Comparison of ENCODE assay signal across 9 cellular contexts in the genomic region with DNA sequence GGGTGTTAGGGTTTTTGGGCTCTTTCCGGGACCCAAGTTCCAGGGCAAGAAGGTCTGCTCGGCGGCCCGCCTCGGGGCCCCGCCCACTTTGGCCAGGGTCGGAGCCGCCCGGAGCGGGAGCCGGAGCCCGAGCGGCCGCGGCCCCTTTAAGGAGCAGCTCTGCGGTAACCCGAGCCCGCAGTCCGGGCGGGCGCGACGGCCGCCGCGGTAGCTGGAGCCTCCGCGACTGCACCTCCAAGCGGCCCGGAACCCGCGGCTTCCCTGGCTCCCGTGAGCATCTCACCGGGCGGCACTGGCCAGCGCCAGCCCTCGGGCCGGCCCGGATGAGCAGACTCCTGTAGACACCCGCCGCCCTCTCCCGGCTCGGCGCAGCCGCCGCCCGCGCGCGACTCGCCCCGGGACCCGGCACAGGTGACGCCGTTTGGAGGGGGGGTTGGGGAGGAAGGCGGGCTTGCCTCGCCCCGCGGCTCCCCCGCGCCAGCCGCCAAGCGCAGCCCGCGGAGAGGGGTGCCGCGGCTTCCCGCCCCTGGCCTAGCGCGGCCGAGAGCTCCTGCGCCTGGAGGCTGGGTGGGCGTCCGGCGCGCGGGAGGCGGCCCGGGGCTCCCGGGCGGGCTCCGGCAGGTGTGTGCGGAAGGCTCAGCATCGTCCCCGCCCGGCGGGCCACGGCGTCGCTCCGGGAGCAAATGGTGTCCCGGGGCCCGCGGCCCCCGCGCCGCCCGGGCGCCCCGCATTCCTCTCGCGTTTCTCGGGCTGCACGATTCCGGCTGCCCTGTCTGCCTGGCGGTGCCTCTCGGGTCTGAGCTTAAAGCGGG. TPM values are rescaled to one million over a fixed set of nuclear protein-coding genes. Genes with fewer than 3 reads are reported as not detected.
DNase-seq lines count a peak whose midpoint lies in the region; ATAC-seq, FAIRE-seq and TF ChIP-seq lines count a peak whose summit lies in the region.
"Had no signal": no experiment of that assay in that cellular context is flagged by ENCODE, and none has a peak within 500 bp of the region (broad histone marks: within the 10 kb centered on the region; RNA-seq: fewer than 3 reads in every experiment).

A gene with protein sequence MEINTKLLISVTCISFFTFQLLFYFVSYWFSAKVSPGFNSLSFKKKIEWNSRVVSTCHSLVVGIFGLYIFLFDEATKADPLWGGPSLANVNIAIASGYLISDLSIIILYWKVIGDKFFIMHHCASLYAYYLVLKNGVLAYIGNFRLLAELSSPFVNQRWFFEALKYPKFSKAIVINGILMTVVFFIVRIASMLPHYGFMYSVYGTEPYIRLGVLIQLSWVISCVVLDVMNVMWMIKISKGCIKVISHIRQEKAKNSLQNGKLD (plus strand): TSS at position 149 of the 812 bp plus-strand sequence. CDS start 26,547 bp downstream, outside the sequence.

- H3K9me3 ChIP-seq in H1 (ENCODE audit: insufficient read depth in 2 of 2, low read depth in 1 of 2, low read length in 1 of 2), result no peaks in the 10 kb centered on the region

- no peak for FAIRE-seq in H1 (lab: Jason Lieb, UNC)
- FAIRE-seq: A204.1 had no signal

- H3K23ac ChIP-seq in H1 (ENCODE audit: insufficient read length), result no peak within 1 kb of the TSS

- peak within 1 kb of the TSS; percentile 6 to 93 for H3K4me2 ChIP-seq in H1 (ENCODE audit: insufficient read depth in 1 of 2, low read depth in 2 of 2, low read length in 2 of 2)

- H3K36me3 ChIP-seq in H1 (ENCODE audit: control insufficient read depth in 2 of 4, insufficient read depth in 4 of 4, low read length in 3 of 4), result no peaks in the 10 kb centered on the region

- H2BK12ac ChIP-seq in H1 (ENCODE audit: low read depth, low read length), result no peak within 1 kb of the TSS

- peaks cover 0 to 2% of the 10 kb centered on the region in 2 experiments for H4K20me1 ChIP-seq in H1 (replicated peaks in 1 of 2; ENCODE audit: control insufficient read depth in 1 of 2, insufficient read depth in 2 of 2, low read length in 2 of 2)

- H2BK120ac ChIP-seq in H1 (replicated peaks; ENCODE audit: low read depth, low read length), result no peak within 1 kb of the TSS

- peaks cover 0 to 4% (median 2%) of the 10 kb centered on the region in 4 experiments; a peak in 3 of 7 replicates for H3K27me3 ChIP-seq in H1 (replicated peaks in 1 of 4; ENCODE audit: control insufficient read depth in 3 of 4, extremely low read depth in 1 of 4, insufficient read depth in 3 of 4, low read length in 3 of 4)

- H3K18ac ChIP-seq in H1 (ENCODE audit: extremely low read depth, low read length), result peak within 1 kb of the TSS; percentile 24; the same call in 1 of the 2 replicates

- ATAC-seq in HG02885 (IDR thresholded peaks at IDR 0.05; ENCODE audit: poor library complexity, unreplicated experiment), result peak; percentile 68
- ATAC-seq in stimulated activated naive CD8-positive, alpha-beta T cell treated with anti-CD3 and anti-CD28 coated beads, Interleukin-15, Interleukin-2, amounts not matched to agents 100 U/mL and 50 U/mL, for 24 hours, result peak; percentile 52

- H3K4me1 Mint-ChIP-seq in activated CD4-positive, alpha-beta memory T cell treated with anti-CD3 and anti-CD28 coated beads, Interleukin-2, amount 10 ng/mL, durations not matched to agents 7 days and 5 days, result peaks cover 9% of the 10 kb centered on the region

- POLR2A ChIA-PET in activated CD4-positive, alpha-beta memory T cell treated with anti-CD3 and anti-CD28 coated beads, Interleukin-2, amount 10 ng/mL, durations not matched to agents 7 days and 5 days (lab: Charles Lee), result interaction anchor here (1.5 kb wide), 1 partner anchor 44 kb away, joined by 3 read pairs; the partner anchor contains the start of gene ALG14
- POLR2A ChIA-PET in H1 (lab: Charles Lee; ENCODE audit: partially characterized antibody), result interaction anchor here (0.8 to 1.8 kb wide), 9 partner anchors 9 to 117 kb away, joined by 3 to 9 read pairs (median 3); partner anchors contain the start of genes ALG14 and RWDD3

- peak within 1 kb of the TSS; percentile 79; the same call in 1 of the 2 replicates for H4K8ac ChIP-seq in H1 (ENCODE audit: extremely low read depth, insufficient read depth, low read length)

- no peak for TF ChIP-seq EP300 in H1 (IDR thresholded peaks at IDR 0.05; ENCODE audit: borderline replicate concordance in 1 of 2, low read depth in 2 of 2, low read length in 2 of 2)

- no peaks in the 10 kb centered on the region; a peak in 1 of 7 replicates for H3K4me1 ChIP-seq in H1 (replicated peaks in 1 of 4; ENCODE audit: control insufficient read depth in 3 of 4, insufficient read depth in 4 of 4, low read length in 3 of 4)

- TF ChIP-seq CTCF in H1 (IDR thresholded peaks at IDR 0.05; ENCODE audit: control extremely low read depth in 1 of 3, insufficient read depth in 1 of 3, low read depth in 1 of 3, low read length in 3 of 3), result no peak

- no peak within 1 kb of the TSS for H3K27ac ChIP-seq in H1 (ENCODE audit: low read depth, low read length)

- no peaks in the 10 kb centered on the region for H3K36me3 Mint-ChIP-seq in activated CD4-positive, alpha-beta memory T cell treated with anti-CD3 and anti-CD28 coated beads, Interleukin-2, amount 10 ng/mL, durations not matched to agents 7 days and 5 days (ENCODE audit: low read depth)

- H3K23me2 ChIP-seq in H1 (ENCODE audit: low read depth, low read length), result peaks cover 4% of the 10 kb centered on the region; the same call in 1 of the 2 replicates

- no peak within 1 kb of the TSS for H3K14ac ChIP-seq in H1 (ENCODE audit: insufficient read length)

- no peaks in the 10 kb centered on the region for H3K79me2 ChIP-seq in H1 (ENCODE audit: control insufficient read depth in 1 of 2, insufficient read depth in 2 of 2, low read length in 2 of 2)

- TF ChIP-seq POLR2A in H1 (IDR thresholded peaks at IDR 0.05; ENCODE audit: control extremely low read depth in 1 of 2, low read depth in 2 of 2, low read length in 2 of 2), result peak in 1 of 2 experiments; percentile 63; a peak in 1 of 3 replicates

- H3K79me1 ChIP-seq in H1 (ENCODE audit: low read depth, low read length), result no peaks in the 10 kb centered on the region

- H2BK20ac ChIP-seq in H1 (ENCODE audit: low read length), result no peak within 1 kb of the TSS

- no peaks in the 10 kb centered on the region for H3K9me3 Mint-ChIP-seq in activated CD4-positive, alpha-beta memory T cell treated with anti-CD3 and anti-CD28 coated beads, Interleukin-2, amount 10 ng/mL, durations not matched to agents 7 days and 5 days

- H2BK5ac ChIP-seq in H1 (ENCODE audit: low read depth, low read length), result no peak within 1 kb of the TSS

- no peak within 1 kb of the TSS for H3K4ac ChIP-seq in H1 (replicated peaks; ENCODE audit: insufficient read length, low read depth, low read length)

- H4K5ac ChIP-seq in H1 (ENCODE audit: insufficient read length, low read depth, low read length), result no peak within 1 kb of the TSS

- no peak within 1 kb of the TSS for H3K56ac ChIP-seq in H1 (replicated peaks; ENCODE audit: insufficient read length, low read depth, low read length)

- no peak; a peak in 1 of 4 replicates for TF ChIP-seq RAD21 in H1 (IDR thresholded peaks at IDR 0.05 in 1 of 2, conservative IDR thresholded peaks at IDR 0.05 in 1 of 2; ENCODE audit: low read depth in 2 of 2, low read length in 2 of 2)

- no peak within 1 kb of the TSS for H3K27ac Mint-ChIP-seq in activated CD4-positive, alpha-beta memory T cell treated with anti-CD3 and anti-CD28 coated beads, Interleukin-2, amount 10 ng/mL, durations not matched to agents 7 days and 5 days

- peak within 1 kb of the TSS; percentile 70 to 86 (median 78) for H3K4me3 ChIP-seq in H1 (ENCODE audit: extremely low read depth in 1 of 4, insufficient read depth in 2 of 4, low read depth in 3 of 4, low read length in 4 of 4)

- DNase-seq in DMS153 (lab: John Stamatoyannopoulos, UW), result peak; percentile 33
- no peak for DNase-seq in DMS153 treated with DMSO at 0.1 percent for 48 hours (lab: John Stamatoyannopoulos, UW; ENCODE audit: unreplicated experiment)
- DNase-seq in NCI-H2227 treated with DMSO at 0.1 percent for 48 hours (lab: John Stamatoyannopoulos, UW), result peak; percentile 70
- peak; percentile 26 for DNase-seq in activated CD4-positive, alpha-beta memory T cell treated with anti-CD3 and anti-CD28 coated beads, Interleukin-2, amount 10 ng/mL, durations not matched to agents 7 days and 5 days
- DNase-seq in H1 (ENCODE audit: low read depth in 1 of 2, low spot score in 2 of 2), result peak; percentile 41 to 87
- peak; percentile 90 for DNase-seq in mesenteric fat pad (ENCODE audit: low spot score)
- DNase-seq in stimulated activated naive CD8-positive, alpha-beta T cell treated with anti-CD3 and anti-CD28 coated beads, Interleukin-15, Interleukin-2, amounts not matched to agents 100 U/mL and 50 U/mL, for 24 hours, result peak; percentile 34

- peak within 1 kb of the TSS; percentile 96 for H2AFZ ChIP-seq in H1 (ENCODE audit: low read length)

- H3K27me3 Mint-ChIP-seq in activated CD4-positive, alpha-beta memory T cell treated with anti-CD3 and anti-CD28 coated beads, Interleukin-2, amount 10 ng/mL, durations not matched to agents 7 days and 5 days, result peaks cover 48% of the 10 kb centered on the region

- no peak within 1 kb of the TSS for H2AK5ac ChIP-seq in H1 (ENCODE audit: low read depth, low read length)

- H4K91ac ChIP-seq in H1 (replicated peaks; ENCODE audit: insufficient read length, low read length), result no peak within 1 kb of the TSS

- peak within 1 kb of the TSS in 3 of 4 experiments; percentile 38 to 62 (median 43); a peak in 5 of 7 replicates for H3K9ac ChIP-seq in H1 (replicated peaks in 1 of 4; ENCODE audit: extremely low read depth in 1 of 4, low read depth in 3 of 4, low read length in 3 of 4)

- no peak within 1 kb of the TSS for H2BK15ac ChIP-seq in H1 (ENCODE audit: low read length)

- H3K4me3 Mint-ChIP-seq in activated CD4-positive, alpha-beta memory T cell treated with anti-CD3 and anti-CD28 coated beads, Interleukin-2, amount 10 ng/mL, durations not matched to agents 7 days and 5 days, result peak within 1 kb of the TSS; percentile 73

- 1% methylated on average over 67 of the region's 108 CpGs; no CpG with 5 or more reads in 1 of the 2 experiments for WGBS in H1 (ENCODE audit: extremely low coverage in 1 of 2, insufficient coverage in 1 of 2, insufficient read length in 1 of 2, insufficient replicate concordance in 2 of 2, low coverage in 1 of 2, low lambda C conversion rate in 2 of 2, missing lambda C conversion rate in 1 of 2), 2 experiments

- CTCF ChIA-PET in activated CD4-positive, alpha-beta memory T cell treated with anti-CD3 and anti-CD28 coated beads, Interleukin-2, amount 10 ng/mL, durations not matched to agents 7 days and 5 days (lab: Charles Lee), result interaction anchor here (0.7 to 3.0 kb wide), 3 partner anchors 32 to 699 kb away, joined by 4 to 19 read pairs (median 7); partner anchors contain the start of genes ABCD3 and RWDD3
- CTCF ChIA-PET in H1 (lab: Charles Lee; ENCODE audit: partially characterized antibody), result interaction anchor here (0.6 to 5.5 kb wide), 21 partner anchors 9 to 427 kb away, joined by 3 to 46 read pairs (median 4); partner anchors contain the start of genes ALG14 and RWDD3

RNA-seq across cellular contexts. Expression of the gene that starts here (rescaled TPM):
- under 1 TPM in 1 of 2 experiments, not detected in 1; 0.03 TPM for total RNA-seq in activated CD4-positive, alpha-beta memory T cell treated with anti-CD3 and anti-CD28 coated beads, Interleukin-2, amount 10 ng/mL, durations not matched to agents 7 days and 5 days
- total RNA-seq in H1 (2021; fragmentation: NEBNext Ultra II Directional; extraction: Animal tissue kit (Norgen Biotek cat#: 25700)), result 3.5 and 4.2 TPM in 2 replicates
- 0.30 and 0.79 TPM in 2 replicates for polyA plus RNA-seq in H1 (2011; rRNA removed)
- polyA plus RNA-seq in H1 (2011; cell fraction: cytosol; rRNA removed), result 0.78 TPM
- polyA plus RNA-seq in H1 (2011; cell fraction: nucleus; rRNA removed), result 0.21 TPM
- polyA plus RNA-seq in H1 (2012, experiment 1 of 2), result 0.63 to 1.3 TPM (median 0.84 TPM) in 4 replicates
- 0.79 TPM for polyA plus RNA-seq in H1 (2012, experiment 2 of 2)
- 2.2 TPM for polyA plus RNA-seq in H1 (2013, experiment 1 of 2)
- 2.0 TPM for polyA plus RNA-seq in H1 (2013, experiment 2 of 2)
- 1.0 and 3.1 TPM in 2 replicates for polyA minus RNA-seq in H1 (2011; rRNA and poly(A)+ RNA removed)
- 1.5 TPM for polyA minus RNA-seq in H1 (2011; cell fraction: cytosol; rRNA and poly(A)+ RNA removed)
- polyA minus RNA-seq in H1 (2011; cell fraction: nucleus; rRNA and poly(A)+ RNA removed), result 3.1 TPM
- 15.9 TPM for total RNA-seq in mesenteric fat pad

Comparison
In these comparisons a context has a peak if more than half of its experiments do, and no peak if none do; other contexts are left out.
1. Peak in DNase-seq in activated CD4-positive, alpha-beta memory T cell treated with anti-CD3 and anti-CD28 coated beads, Interleukin-2, amount 10 ng/mL, durations not matched to agents 7 days and 5 days; RNA of the gene not detected or under 1 TPM.